In genomic region chr11:124875943-124876817, GRCh38 we compare ENCODE assay signal across 8 cellular contexts. TPM values are rescaled to one million over a fixed set of nuclear protein-coding genes. Genes with fewer than 3 reads are reported as not detected.
DNase-seq lines count a peak whose midpoint lies in the region; ATAC-seq and TF ChIP-seq lines count a peak whose summit lies in the region.

No MANE protein-coding gene starts in this region.

- H3K4me3 Mint-ChIP-seq in neural crest cell, result peak overlapping the region; percentile 95
- H3K4me3 Mint-ChIP-seq in stimulated activated naive CD8-positive, alpha-beta T cell treated with anti-CD3 and anti-CD28 coated beads, Interleukin-15, amount 100 ng/mL, for 72 hours, result peak overlapping the region; percentile 84

- H3K4me3 ChIP-seq in HUES64 (ENCODE audit: low read length) (peak overlapping the region; percentile 79), RWPE2 (ENCODE audit: severe bottlenecking) (peak overlapping the region; percentile 42), foreskin fibroblast (ENCODE audit: low read depth in 1 of 2, low read length in 2 of 2) (peak overlapping the region; percentile 65 to 68)

- no peaks in the 10 kb centered on the region for H3K9me3 Mint-ChIP-seq in neural crest cell
- H3K9me3 Mint-ChIP-seq in stimulated activated naive CD8-positive, alpha-beta T cell treated with anti-CD3 and anti-CD28 coated beads, Interleukin-15, amount 100 ng/mL, for 72 hours, result no peaks in the 10 kb centered on the region

- TF ChIP-seq CTCF in RWPE2 (IDR thresholded peaks at IDR 0.05; ENCODE audit: poor library complexity, severe bottlenecking) (peak; percentile 96), foreskin fibroblast (IDR thresholded peaks at IDR 0.05; ENCODE audit: low read depth, low read length) (peak; percentile 70), neural crest cell (conservative IDR thresholded peaks at IDR 0.05) (peak; percentile 77)

- H3K36me3 ChIP-seq in HUES64 (ENCODE audit: insufficient read depth, low read length), result no peaks in the 10 kb centered on the region
- 0 out of 2 replicates have a peak, but pooled peaks cover 3% of the 10 kb centered on the region for H3K36me3 ChIP-seq in RWPE2 (ENCODE audit: low read depth)

- H3K4me1 ChIP-seq in HUES64 (ENCODE audit: insufficient read depth, low read length) (peaks cover 7% of the 10 kb centered on the region), RWPE2 (ENCODE audit: insufficient read depth, poor library complexity, severe bottlenecking) (no peaks in the 10 kb centered on the region)

- H3K9me3 ChIP-seq in HUES64 (ENCODE audit: insufficient read depth, low read depth, low read length) (no peaks in the 10 kb centered on the region), RWPE2 (ENCODE audit: severe bottlenecking) (no peaks in the 10 kb centered on the region)

- H3K4me1 Mint-ChIP-seq in neural crest cell, result peaks cover 11% of the 10 kb centered on the region
- peaks cover 41% of the 10 kb centered on the region for H3K4me1 Mint-ChIP-seq in stimulated activated naive CD8-positive, alpha-beta T cell treated with anti-CD3 and anti-CD28 coated beads, Interleukin-15, amount 100 ng/mL, for 72 hours

- H3K27me3 ChIP-seq in HUES64 (ENCODE audit: insufficient read depth, low read length) (peaks cover 52% of the 10 kb centered on the region), RWPE2 (ENCODE audit: insufficient read depth, poor library complexity, severe bottlenecking) (peaks cover 3% of the 10 kb centered on the region)

- under 1% methylated on average over 69 of the region's 69 CpGs for WGBS in HUES64

- peak overlapping the region; percentile 92 for H3K27ac ChIP-seq in HUES64 (ENCODE audit: low read depth, low read length)
- H3K27ac ChIP-seq in RWPE2 (ENCODE audit: poor library complexity, severe bottlenecking), result peak overlapping the region; percentile 38

- ATAC-seq in GM21515 (IDR thresholded peaks at IDR 0.05; ENCODE audit: unreplicated experiment) (peak; percentile 95), RWPE2 (ENCODE audit: low read depth) (peak; percentile 93)
- ATAC-seq in stimulated activated naive CD8-positive, alpha-beta T cell treated with anti-CD3 and anti-CD28 coated beads, Interleukin-15, amount 100 ng/mL, for 72 hours, result peak; percentile 92

- peak overlapping the region; percentile 99 for H3K27ac Mint-ChIP-seq in neural crest cell (ENCODE audit: unreplicated experiment)
- peak overlapping the region; percentile 64 to 91 for H3K27ac Mint-ChIP-seq in stimulated activated naive CD8-positive, alpha-beta T cell treated with anti-CD3 and anti-CD28 coated beads, Interleukin-15, amount 100 ng/mL, for 72 hours

- no peaks in the 10 kb centered on the region for H3K36me3 Mint-ChIP-seq in neural crest cell (ENCODE audit: low read depth)

- H3K27me3 Mint-ChIP-seq in neural crest cell (ENCODE audit: low read depth), result peaks cover 56% of the 10 kb centered on the region
- peaks cover 47% of the 10 kb centered on the region for H3K27me3 Mint-ChIP-seq in stimulated activated naive CD8-positive, alpha-beta T cell treated with anti-CD3 and anti-CD28 coated beads, Interleukin-15, amount 100 ng/mL, for 72 hours

- H3K9ac ChIP-seq in HUES64 (ENCODE audit: low read depth, low read length), result peak overlapping the region; percentile 82

- DNase-seq in DMS 273 treated with DMSO at 0.1 percent for 48 hours (lab: John Stamatoyannopoulos, UW) (peak; percentile 64), RWPE2 (ENCODE audit: low spot score) (peak; percentile 88), foreskin fibroblast (peak; percentile 93 to 97), neural crest cell (ENCODE audit: low read depth, low spot score) (peak; percentile 82)
- peak; percentile 69 for DNase-seq in activated effector memory CD4-positive, alpha-beta T cell treated with Interleukin-2 at 50 U/mL for 16 hours
- DNase-seq in stimulated activated naive CD8-positive, alpha-beta T cell treated with anti-CD3 and anti-CD28 coated beads, Interleukin-15, amount 100 ng/mL, for 72 hours, result peak; percentile 85 to 86

RNA-seq across cellular contexts. Expression of gene ROBO3, which starts 10.9 kb away (rescaled TPM):
- 4.9 TPM for polyA plus RNA-seq in HUES64 (2013, experiment 1 of 2)
- polyA plus RNA-seq in HUES64 (2013, experiment 2 of 2), result 10.1 TPM
- 17.8 and 19.7 TPM in 2 replicates for total RNA-seq in neural crest cell

RNA-seq across cellular contexts. Expression of gene ROBO4, which starts 21.5 kb away (rescaled TPM):
- not detected for polyA plus RNA-seq in HUES64 (2013, experiment 1 of 2)
- polyA plus RNA-seq in HUES64 (2013, experiment 2 of 2), result 0.19 TPM
- 0.05 and 0.07 TPM in 2 replicates for total RNA-seq in neural crest cell

RNA-seq across cellular contexts. Expression of gene HEPN1, which starts 42.9 kb away (rescaled TPM):
- polyA plus RNA-seq in HUES64 (2013, experiment 1 of 2), result not detected
- polyA plus RNA-seq in HUES64 (2013, experiment 2 of 2), result not detected
- not detected in 2 replicates for total RNA-seq in neural crest cell

RNA-seq across cellular contexts. Expression of gene HEPACAM, which starts 59.7 kb away (rescaled TPM):
- polyA plus RNA-seq in HUES64 (2013, experiment 1 of 2), result not detected
- not detected for polyA plus RNA-seq in HUES64 (2013, experiment 2 of 2)
- 0.11 TPM in 1 of 2 replicates, not detected in the other for total RNA-seq in neural crest cell

Comparison
In these comparisons a context has a peak if more than half of its experiments do, and no peak if none do; other contexts are left out.
1. Peak in every context shown above with its lines: DNase-seq, ATAC-seq, H3K4me3 ChIP-seq and H3K27ac ChIP-seq.